ENCODE assay signal across 16 cellular contexts in the genomic region with DNA sequence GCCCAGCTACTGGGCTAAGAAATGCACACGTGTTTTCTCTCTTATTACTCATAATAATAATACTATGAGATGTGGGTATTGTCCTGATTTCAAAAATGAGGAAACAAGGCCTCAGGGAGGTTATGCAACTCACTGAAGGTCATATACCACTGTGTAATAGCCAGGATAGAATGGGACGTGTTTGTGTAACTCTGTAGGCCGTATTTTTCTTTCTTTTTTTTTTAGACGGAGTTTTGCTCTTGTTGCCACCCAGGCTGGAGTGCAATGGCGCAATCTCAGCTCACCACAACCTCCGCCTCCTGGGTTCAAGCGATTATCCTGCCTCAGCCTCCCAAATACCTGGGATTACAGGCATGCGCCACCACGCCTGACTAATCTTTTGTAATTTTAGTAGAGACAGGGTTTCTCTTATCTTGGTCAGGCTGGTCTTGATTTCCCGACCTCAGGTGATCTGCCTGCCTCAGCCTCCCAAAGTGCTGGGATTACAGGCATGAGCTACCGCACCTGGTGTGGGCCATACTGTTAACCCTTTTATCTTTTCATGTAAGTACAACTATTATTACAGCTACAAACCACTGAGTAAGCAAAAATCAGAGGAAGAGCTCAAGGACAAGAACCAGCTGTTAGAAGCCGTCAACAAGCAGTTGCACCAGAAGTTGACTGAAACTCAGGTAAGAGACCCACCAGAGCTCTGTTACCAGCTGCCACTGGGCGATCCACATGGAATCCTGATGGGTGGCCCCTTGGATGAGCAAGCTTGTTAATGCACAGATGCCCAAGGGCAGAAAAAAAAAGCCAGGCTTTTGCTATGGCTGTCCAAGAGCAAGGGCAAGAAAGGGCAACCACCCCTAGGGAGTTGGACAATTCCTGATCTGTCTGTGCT. TPM values are rescaled to one million over a fixed set of nuclear protein-coding genes. Genes with fewer than 3 reads are reported as not detected.
A peak's percentile ranks its signal among the peaks of the same experiment; 100 is the strongest.
DNase-seq lines count a peak whose midpoint lies in the region; ATAC-seq and TF ChIP-seq lines count a peak whose summit lies in the region.
"Had no signal": no experiment of that assay in that cellular context is flagged by ENCODE, and none has a peak within 500 bp of the region (broad histone marks: within the 10 kb centered on the region; RNA-seq: fewer than 3 reads in every experiment).

No MANE protein-coding gene starts in this region.

- H3K36me3 Mint-ChIP-seq in dendritic cell treated with granulocyte-macrophage colony-stimulating factor and Interleukin-4, amounts not matched to agents 40 ng/mL and 50 ng/mL, for 4 days (ENCODE audit: low read depth), result peaks cover 65% of the 10 kb centered on the region
- peaks cover 79% of the 10 kb centered on the region for H3K36me3 Mint-ChIP-seq in stimulated activated effector memory CD8-positive, alpha-beta T cell treated with anti-CD3 and anti-CD28 coated beads, Interleukin-12 subunit alpha, Interleukin-12 subunit beta, amount 100 ng/mL, for 72 hours

- H3K4me1 ChIP-seq in mucosa of descending colon (ENCODE audit: low read depth), result no peaks in the 10 kb centered on the region

- H3K36me3 ChIP-seq in mucosa of descending colon (ENCODE audit: low read depth), result no peaks in the 10 kb centered on the region

- intact Hi-C loops in dendritic cell treated with granulocyte-macrophage colony-stimulating factor and Interleukin-4, amounts not matched to agents 40 ng/mL and 50 ng/mL, for 4 days (cut with micrococcal nuclease), result loop anchor here (2.0 kb wide), 1 partner anchor 16 kb away; a partner anchor contains a TSS
- intact Hi-C loops in mucosa of descending colon (cut with DNase I, micrococcal nuclease), result no loop called here

- ATAC-seq in mucosa of descending colon (peak; percentile 25), GM21528 (IDR thresholded peaks at IDR 0.05; ENCODE audit: low FRiP score, unreplicated experiment) (no peak)
- ATAC-seq in stimulated activated effector memory CD8-positive, alpha-beta T cell treated with anti-CD3 and anti-CD28 coated beads, Interleukin-12 subunit alpha, Interleukin-12 subunit beta, amount 100 ng/mL, for 72 hours, result no peak
- ATAC-seq: HCT116 had no signal

- H3K4me3 ChIP-seq in mucosa of descending colon (no peak overlapping the region), foreskin fibroblast (ENCODE audit: low read depth in 1 of 2, low read length in 2 of 2) (no peak overlapping the region)

- peak overlapping the region; percentile 80 for H3K27ac Mint-ChIP-seq in dendritic cell treated with granulocyte-macrophage colony-stimulating factor and Interleukin-4, amounts not matched to agents 40 ng/mL and 50 ng/mL, for 4 days
- no peak overlapping the region for H3K27ac Mint-ChIP-seq in stimulated activated effector memory CD8-positive, alpha-beta T cell treated with anti-CD3 and anti-CD28 coated beads, Interleukin-12 subunit alpha, Interleukin-12 subunit beta, amount 100 ng/mL, for 72 hours

- peak overlapping the region; percentile 26 for H3K4me3 Mint-ChIP-seq in dendritic cell treated with granulocyte-macrophage colony-stimulating factor and Interleukin-4, amounts not matched to agents 40 ng/mL and 50 ng/mL, for 4 days
- no peak overlapping the region for H3K4me3 Mint-ChIP-seq in stimulated activated effector memory CD8-positive, alpha-beta T cell treated with anti-CD3 and anti-CD28 coated beads, Interleukin-12 subunit alpha, Interleukin-12 subunit beta, amount 100 ng/mL, for 72 hours

- no peak for TF ChIP-seq CTCF in mucosa of descending colon (IDR thresholded peaks at IDR 0.05)
- TF ChIP-seq CTCF in foreskin fibroblast (IDR thresholded peaks at IDR 0.05; ENCODE audit: low read depth, low read length), result no peak

- H3K9me3 ChIP-seq in mucosa of descending colon, result no peaks in the 10 kb centered on the region

- peaks cover 40% of the 10 kb centered on the region for H3K4me1 Mint-ChIP-seq in dendritic cell treated with granulocyte-macrophage colony-stimulating factor and Interleukin-4, amounts not matched to agents 40 ng/mL and 50 ng/mL, for 4 days (ENCODE audit: low read depth)
- H3K4me1 Mint-ChIP-seq in stimulated activated effector memory CD8-positive, alpha-beta T cell treated with anti-CD3 and anti-CD28 coated beads, Interleukin-12 subunit alpha, Interleukin-12 subunit beta, amount 100 ng/mL, for 72 hours, result no peaks in the 10 kb centered on the region

- no peaks in the 10 kb centered on the region for H3K9me3 Mint-ChIP-seq in dendritic cell treated with granulocyte-macrophage colony-stimulating factor and Interleukin-4, amounts not matched to agents 40 ng/mL and 50 ng/mL, for 4 days
- no peaks in the 10 kb centered on the region for H3K9me3 Mint-ChIP-seq in stimulated activated effector memory CD8-positive, alpha-beta T cell treated with anti-CD3 and anti-CD28 coated beads, Interleukin-12 subunit alpha, Interleukin-12 subunit beta, amount 100 ng/mL, for 72 hours

- peak; percentile 93 for DNase-seq in AML-193 (lab: John Stamatoyannopoulos, UW)
- DNase-seq in NOMO-1 treated with DMSO at 0.1 percent for 48 hours (lab: John Stamatoyannopoulos, UW; ENCODE audit: unreplicated experiment), result peak; percentile 96
- DNase-seq in mucosa of descending colon, result no peak
- DNase-seq in stimulated activated effector memory CD8-positive, alpha-beta T cell treated with anti-CD3 and anti-CD28 coated beads, Interleukin-12 subunit alpha, Interleukin-12 subunit beta, amount 100 ng/mL, for 72 hours (ENCODE audit: low spot score in 2 of 2), result no peak
- no peak for DNase-seq in foreskin fibroblast
- no peak for DNase-seq in stimulated activated CD4-positive, alpha-beta T cell treated with anti-CD3 and anti-CD28 coated beads, Interleukin-2, amount 100 ng/mL, for 24 hours
- DNase-seq: activated T-cell treated with anti-CD3 and anti-CD28 coated beads for 4 hours; NK-92 treated with Interleukin-12 subunit alpha and Interleukin-12 subunit beta, amount 100 ng/mL, for 24 hours; stimulated activated CD4-positive, alpha-beta T cell treated with anti-CD3 and anti-CD28 coated beads, Interleukin-12 subunit alpha, Interleukin-12 subunit beta, amount 100 ng/mL, for 4 hours had no signal

- no peaks in the 10 kb centered on the region for H3K27me3 Mint-ChIP-seq in dendritic cell treated with granulocyte-macrophage colony-stimulating factor and Interleukin-4, amounts not matched to agents 40 ng/mL and 50 ng/mL, for 4 days

RNA-seq across cellular contexts. Expression of a gene that starts 6.7 kb away (rescaled TPM):
- 10 to 100 TPM in 2 of 3 donors, 1 to 10 TPM in 1; 9.4 to 16.4 (median 10.5) TPM for total RNA-seq in mucosa of descending colon

RNA-seq across cellular contexts. Expression of a gene that starts 16.4 kb away (rescaled TPM):
- total RNA-seq in mucosa of descending colon, result 10 to 100 TPM; 65.8 to 88.3 (median 74.8) TPM

RNA-seq across cellular contexts. Expression of a gene that starts 31.2 kb away (rescaled TPM):
- 10 to 100 TPM in 2 of 3 donors, 1 to 10 TPM in 1; 5.1 to 23.4 (median 16.1) TPM for total RNA-seq in mucosa of descending colon

RNA-seq across cellular contexts. Expression of a gene that starts 38.3 kb away (rescaled TPM):
- 1,000 to 10,000 TPM in 2 of 3 donors, 100 to 1,000 TPM in 1; 932 to 1,439 (median 1,228) TPM for total RNA-seq in mucosa of descending colon
- total RNA-seq: cerebellum, epithelial cell of proximal tubule, mononuclear cell, osteocyte had no signal

RNA-seq across cellular contexts. Expression of a gene that starts 48.4 kb away (rescaled TPM):
- 100 to 1,000 TPM in 1 of 3 donors, 10 to 100 TPM in 2; 34.9 to 204 (median 37.2) TPM for total RNA-seq in mucosa of descending colon

Comparison
In these comparisons a context has a peak if more than half of its experiments do, and no peak if none do; other contexts are left out.
1. DNase-seq: peak in AML-193 (2 of 2) and NOMO-1 treated with DMSO at 0.1 percent for 48 hours (single experiment); none in mucosa of descending colon (0 of 3), stimulated activated effector memory CD8-positive, alpha-beta T cell treated with anti-CD3 and anti-CD28 coated beads, Interleukin-12 subunit alpha, Interleukin-12 subunit beta, amount 100 ng/mL, for 72 hours (0 of 2), foreskin fibroblast (0 of 2) and stimulated activated CD4-positive, alpha-beta T cell treated with anti-CD3 and anti-CD28 coated beads, Interleukin-2, amount 100 ng/mL, for 24 hours (0 of 2).